In genomic region chr19:13861714-13862531, GRCh38 we compare ENCODE assay signal across 8 cellular contexts. TPM values are rescaled to one million over a fixed set of nuclear protein-coding genes. Genes with fewer than 3 reads are reported as not detected.
DNase-seq lines count a peak whose midpoint lies in the region; ATAC-seq and TF ChIP-seq lines count a peak whose summit lies in the region.

No MANE protein-coding gene starts in this region.

- intact Hi-C loops in activated CD4-positive, alpha-beta T cell treated with anti-CD3 and anti-CD28 coated beads, Interleukin-2, amount 10 ng/mL, durations not matched to agents 24 days and 14 days (cut with micrococcal nuclease), result loop anchor here (1.0 to 2.0 kb wide), 6 partner anchors 15 to 585 kb away; partner anchors contain the start of gene C19orf53
- intact Hi-C loops in dendritic cell treated with granulocyte-macrophage colony-stimulating factor and Interleukin-4, amounts not matched to agents 40 ng/mL and 50 ng/mL, for 4 days (cut with micrococcal nuclease), result loop anchor here (1.0 to 10.0 kb wide), 3 partner anchors 15 to 267 kb away; no protein-coding TSS in a partner anchor

- peak overlapping the region; percentile 98 for H3K4me3 Mint-ChIP-seq in activated CD4-positive, alpha-beta T cell treated with anti-CD3 and anti-CD28 coated beads, Interleukin-2, amount 10 ng/mL, durations not matched to agents 24 days and 14 days
- H3K4me3 Mint-ChIP-seq in dendritic cell treated with granulocyte-macrophage colony-stimulating factor and Interleukin-4, amounts not matched to agents 40 ng/mL and 50 ng/mL, for 4 days, result peak overlapping the region; percentile 87

- peaks cover 3% of the 10 kb centered on the region for H3K36me3 Mint-ChIP-seq in activated CD4-positive, alpha-beta T cell treated with anti-CD3 and anti-CD28 coated beads, Interleukin-2, amount 10 ng/mL, durations not matched to agents 24 days and 14 days (ENCODE audit: low read depth)
- no peaks in the 10 kb centered on the region for H3K36me3 Mint-ChIP-seq in dendritic cell treated with granulocyte-macrophage colony-stimulating factor and Interleukin-4, amounts not matched to agents 40 ng/mL and 50 ng/mL, for 4 days (ENCODE audit: low read depth)

- peak overlapping the region; percentile 15 to 42 (median 41) for H3K4me3 ChIP-seq in liver (ENCODE audit: low read depth in 1 of 3, low read length in 3 of 3)

- peaks cover 0 to 1% (median 0%) of the 10 kb centered on the region in 4 donors for H3K36me3 ChIP-seq in liver (ENCODE audit: control insufficient read depth in 4 of 4, insufficient read depth in 3 of 4, low read depth in 1 of 4, low read length in 3 of 4)

- ATAC-seq in GM18868 (IDR thresholded peaks at IDR 0.05; ENCODE audit: unreplicated experiment) (peak; percentile 81), HG03139 (IDR thresholded peaks at IDR 0.05; ENCODE audit: unreplicated experiment) (peak; percentile 70)

- peak overlapping the region; percentile 61 to 74 for H3K9ac ChIP-seq in liver (ENCODE audit: low read depth in 1 of 2, low read length in 2 of 2)

- H3K4me1 ChIP-seq in liver (ENCODE audit: control insufficient read depth in 4 of 4, insufficient read depth in 4 of 4, low read length in 3 of 4), result peaks cover 5 to 14% (median 9%) of the 10 kb centered on the region in 4 donors

- H3K9me3 ChIP-seq in liver (ENCODE audit: control insufficient read depth in 4 of 4, low read length in 3 of 4), result no peaks in the 10 kb centered on the region

- peak overlapping the region; percentile 98 for H3K27ac Mint-ChIP-seq in activated CD4-positive, alpha-beta T cell treated with anti-CD3 and anti-CD28 coated beads, Interleukin-2, amount 10 ng/mL, durations not matched to agents 24 days and 14 days
- H3K27ac Mint-ChIP-seq in dendritic cell treated with granulocyte-macrophage colony-stimulating factor and Interleukin-4, amounts not matched to agents 40 ng/mL and 50 ng/mL, for 4 days, result peak overlapping the region; percentile 97

- DNase-seq in AG08395 (ENCODE audit: low spot score) (peak; percentile 97), NCI-H446 treated with DMSO at 0.1 percent for 48 hours (lab: John Stamatoyannopoulos, UW) (peak; percentile 61)
- peak; percentile 97 for DNase-seq in activated CD4-positive, alpha-beta T cell treated with anti-CD3 and anti-CD28 coated beads, Interleukin-2, amount 10 ng/mL, durations not matched to agents 24 days and 14 days
- DNase-seq in stimulated activated CD4-positive, alpha-beta T cell treated with anti-CD3 and anti-CD28 coated beads, Interleukin-4, amount 100 ng/mL, for 1 hour, result peak; percentile 87

- H3K27ac ChIP-seq in liver (ENCODE audit: low read depth in 1 of 2, low read length in 2 of 2), result peak overlapping the region; percentile 78 to 89

- peaks cover 41% of the 10 kb centered on the region for H3K4me1 Mint-ChIP-seq in activated CD4-positive, alpha-beta T cell treated with anti-CD3 and anti-CD28 coated beads, Interleukin-2, amount 10 ng/mL, durations not matched to agents 24 days and 14 days
- H3K4me1 Mint-ChIP-seq in dendritic cell treated with granulocyte-macrophage colony-stimulating factor and Interleukin-4, amounts not matched to agents 40 ng/mL and 50 ng/mL, for 4 days (ENCODE audit: low read depth), result peaks cover 51% of the 10 kb centered on the region

- peaks cover 0 to 5% (median 0%) of the 10 kb centered on the region in 4 donors for H3K27me3 ChIP-seq in liver (ENCODE audit: control insufficient read depth in 4 of 4, insufficient read depth in 4 of 4, low read length in 3 of 4)

- H3K27me3 Mint-ChIP-seq in activated CD4-positive, alpha-beta T cell treated with anti-CD3 and anti-CD28 coated beads, Interleukin-2, amount 10 ng/mL, durations not matched to agents 24 days and 14 days, result peaks cover 24% of the 10 kb centered on the region
- peaks cover 28% of the 10 kb centered on the region for H3K27me3 Mint-ChIP-seq in dendritic cell treated with granulocyte-macrophage colony-stimulating factor and Interleukin-4, amounts not matched to agents 40 ng/mL and 50 ng/mL, for 4 days

- peak; percentile 92 to 93 for TF ChIP-seq RAD21 in liver (IDR thresholded peaks at IDR 0.05)

- WGBS in liver, result 8% methylated on average over 27 of the region's 27 CpGs

- H3K9me3 Mint-ChIP-seq in activated CD4-positive, alpha-beta T cell treated with anti-CD3 and anti-CD28 coated beads, Interleukin-2, amount 10 ng/mL, durations not matched to agents 24 days and 14 days, result no peaks in the 10 kb centered on the region
- no peaks in the 10 kb centered on the region for H3K9me3 Mint-ChIP-seq in dendritic cell treated with granulocyte-macrophage colony-stimulating factor and Interleukin-4, amounts not matched to agents 40 ng/mL and 50 ng/mL, for 4 days

- TF ChIP-seq CTCF in liver (IDR thresholded peaks at IDR 0.05; ENCODE audit: low read depth, low read length, missing input control), result peak; percentile 99

TF ChIP-seq in liver, 16 proteins besides CTCF, POLR2A, EP300 and RAD21:
- no peak for TF ChIP-seq YY1 (IDR thresholded peaks at IDR 0.05)
- TF ChIP-seq RXRA (IDR thresholded peaks at IDR 0.05), result peak in 1 of 2 donors; percentile 48
- peak; percentile 65 to 74 for TF ChIP-seq JUND (IDR thresholded peaks at IDR 0.05)
- TF ChIP-seq MAX (IDR thresholded peaks at IDR 0.05), result no peak
- TF ChIP-seq NR2F2 (IDR thresholded peaks at IDR 0.05), result peak; percentile 78
- no peak for TF ChIP-seq ATF3 (IDR thresholded peaks at IDR 0.05)
- peak; percentile 60 for TF ChIP-seq SP1 (IDR thresholded peaks at IDR 0.05)

RNA-seq across cellular contexts. Expression of gene NANOS3, which starts 15.0 kb away (rescaled TPM):
- 1.4 and 1.9 TPM in 2 replicates for total RNA-seq in activated CD4-positive, alpha-beta T cell treated with anti-CD3 and anti-CD28 coated beads, Interleukin-2, amount 10 ng/mL, durations not matched to agents 24 days and 14 days
- total RNA-seq in liver, result not detected
- polyA plus RNA-seq in liver, result not detected

RNA-seq across cellular contexts. Expression of gene BRME1, which starts 44.0 kb away (rescaled TPM):
- total RNA-seq in activated CD4-positive, alpha-beta T cell treated with anti-CD3 and anti-CD28 coated beads, Interleukin-2, amount 10 ng/mL, durations not matched to agents 24 days and 14 days, result 16.2 and 18.6 TPM in 2 replicates
- total RNA-seq in liver, result 1 to 10 TPM in 1 of 2 donors, under 1 TPM in 1; 0.42 to 5.3 TPM
- under 1 TPM; 0.46 to 0.51 TPM for polyA plus RNA-seq in liver

RNA-seq across cellular contexts. Expression of gene CC2D1A, which starts 44.1 kb away (rescaled TPM):
- total RNA-seq in activated CD4-positive, alpha-beta T cell treated with anti-CD3 and anti-CD28 coated beads, Interleukin-2, amount 10 ng/mL, durations not matched to agents 24 days and 14 days, result 38.5 and 39.4 TPM in 2 replicates
- 10 to 100 TPM in 1 of 2 donors, 1 to 10 TPM in 1; 7.4 to 12.0 TPM for total RNA-seq in liver
- polyA plus RNA-seq in liver, result 10 to 100 TPM in 1 of 2 donors, 1 to 10 TPM in 1; 8.4 to 11.5 TPM

Comparison
In these comparisons a context has a peak if more than half of its experiments do, and no peak if none do; other contexts are left out.
1. Peak in every context shown above with its lines: DNase-seq, ATAC-seq, H3K4me3 ChIP-seq and H3K27ac ChIP-seq.